29 cellular contexts compared by ENCODE assay signal in genomic region chr1:41590331-41590730, GRCh38.
"Had no signal": no experiment of that assay in that cellular context is flagged by ENCODE, and none has a peak within 500 bp of the region (broad histone marks: within the 10 kb centered on the region; RNA-seq: fewer than 3 reads in every experiment).

No MANE protein-coding gene starts in this region.

- H3K36me3 ChIP-seq: brain microvascular endothelial cell had no signal

- H3K9me3 Mint-ChIP-seq: activated B cell treated with CpG ODN at 0.5 μM for 24 hours; activated CD4-positive, alpha-beta memory T cell treated with anti-CD3 and anti-CD28 coated beads, Interleukin-2, amount 10 ng/mL, durations not matched to agents 7 days and 5 days had no signal

- H3K27me3 Mint-ChIP-seq: activated B cell treated with CpG ODN at 0.5 μM for 24 hours; activated CD4-positive, alpha-beta memory T cell treated with anti-CD3 and anti-CD28 coated beads, Interleukin-2, amount 10 ng/mL, durations not matched to agents 7 days and 5 days; T-cell had no signal

- H3K4me3 Mint-ChIP-seq: activated B cell treated with CpG ODN at 0.5 μM for 24 hours; activated CD4-positive, alpha-beta memory T cell treated with anti-CD3 and anti-CD28 coated beads, Interleukin-2, amount 10 ng/mL, durations not matched to agents 7 days and 5 days; T-cell had no signal

- FAIRE-seq: TTC549 had no signal

- H3K27ac Mint-ChIP-seq: activated B cell treated with CpG ODN at 0.5 μM for 24 hours; activated CD4-positive, alpha-beta memory T cell treated with anti-CD3 and anti-CD28 coated beads, Interleukin-2, amount 10 ng/mL, durations not matched to agents 7 days and 5 days; T-cell had no signal

- ATAC-seq: Panc1, Right ventricle myocardium inferior, T-cell had no signal

- H3K4me1 Mint-ChIP-seq: activated B cell treated with CpG ODN at 0.5 μM for 24 hours; activated CD4-positive, alpha-beta memory T cell treated with anti-CD3 and anti-CD28 coated beads, Interleukin-2, amount 10 ng/mL, durations not matched to agents 7 days and 5 days; T-cell had no signal

- H3K4me2 ChIP-seq: KMS-11 had no signal

- H3K9ac ChIP-seq: KMS-11 had no signal

- H3K4me3 ChIP-seq: SK-N-MC had no signal

- H3K27ac ChIP-seq: brain microvascular endothelial cell, KMS-11, SK-N-MC had no signal

- H3K27me3 ChIP-seq: brain microvascular endothelial cell had no signal

- DNase-seq: activated B cell treated with CpG ODN at 0.5 μM for 24 hours; activated CD4-positive, alpha-beta T cell treated with anti-CD3 and anti-CD28 coated beads for 1 hour; activated CD4-positive, alpha-beta T cell treated with anti-CD3 and anti-CD28 coated beads, Interleukin-2, amount 50 U/mL, for 1 hour; activated CD8-positive, alpha-beta memory T cell treated with anti-CD3 and anti-CD28 coated beads, Interleukin-2, amount 50 U/mL, for 4 hours; activated gamma-delta T cell treated with Interleukin-2 at 50 U/mL for 16 hours; activated naive CD4-positive, alpha-beta T cell treated with anti-CD3 and anti-CD28 coated beads, Interleukin-2, amount 50 U/mL, for 16 hours; activated T-cell treated with anti-CD3 and anti-CD28 coated beads, Interleukin-2, amount 50 U/mL, for 1 hour; brain microvascular endothelial cell; central memory CD4-positive, alpha-beta T cell; NCI-H1092; NCI-H1417; NCI-H1930; NCI-H2171; NCI-H2227 treated with DMSO at 0.1 percent for 48 hours; NCI-H446 treated with DMSO at 0.1 percent for 48 hours; NCI-H524 treated with DMSO at 0.1 percent for 48 hours; NCI-H82; NK-92 treated with Interleukin-12 subunit alpha and Interleukin-12 subunit beta, amount 100 ng/mL, for 24 hours; OCI-M1; RPMI8226; T-cell; T-helper 2 cell; T1000 had no signal
